ENCODE assay signal across 9 cellular contexts in genomic region chr11:100562102-100562501, GRCh38.
DNase-seq lines count a peak whose midpoint lies in the region; ATAC-seq and TF ChIP-seq lines count a peak whose summit lies in the region.
"Had no signal": no experiment of that assay in that cellular context is flagged by ENCODE, and none has a peak within 500 bp of the region (broad histone marks: within the 10 kb centered on the region; RNA-seq: fewer than 3 reads in every experiment).

No MANE protein-coding gene starts in this region.

- no peak for TF ChIP-seq CTCF in foreskin keratinocyte (conservative IDR thresholded peaks at IDR 0.05)

- H3K27me3 ChIP-seq in foreskin keratinocyte, result no peaks in the 10 kb centered on the region

- H3K4me1 ChIP-seq in foreskin keratinocyte, result peaks cover 17% of the 10 kb centered on the region

- peak; percentile 84 for DNase-seq in ELR (ENCODE audit: low read depth)
- peak; percentile 14 for DNase-seq in T1000 (lab: John Stamatoyannopoulos, UW)
- DNase-seq in foreskin keratinocyte, result peak; percentile 62 to 80
- peak; percentile 51 for DNase-seq in pulmonary artery endothelial cell (ENCODE audit: low read depth, low spot score)
- no peak for DNase-seq in NCI-H2171 (lab: John Stamatoyannopoulos, UW)
- no peak for DNase-seq in NCI-H1417 (lab: John Stamatoyannopoulos, UW)
- DNase-seq in NCI-H2107 (lab: John Stamatoyannopoulos, UW), result no peak
- DNase-seq in inferior parietal cortex (ENCODE audit: extremely low spot score), result no peak
- DNase-seq: activated B cell treated with CpG ODN at 0.5 μM for 24 hours had no signal

- ATAC-seq in foreskin keratinocyte, result peak; percentile 93

- H3K27ac ChIP-seq in foreskin keratinocyte, result no peak overlapping the region

Comparison
In these comparisons a context has a peak if more than half of its experiments do, and no peak if none do; other contexts are left out.
1. DNase-seq: peak in ELR (single experiment), T1000 (single experiment), foreskin keratinocyte (2 of 2) and pulmonary artery endothelial cell (single experiment); none in NCI-H2171 (single experiment), NCI-H1417 (0 of 3), NCI-H2107 (single experiment) and inferior parietal cortex (single experiment).